10 cellular contexts compared by ENCODE assay signal in the genomic region with DNA sequence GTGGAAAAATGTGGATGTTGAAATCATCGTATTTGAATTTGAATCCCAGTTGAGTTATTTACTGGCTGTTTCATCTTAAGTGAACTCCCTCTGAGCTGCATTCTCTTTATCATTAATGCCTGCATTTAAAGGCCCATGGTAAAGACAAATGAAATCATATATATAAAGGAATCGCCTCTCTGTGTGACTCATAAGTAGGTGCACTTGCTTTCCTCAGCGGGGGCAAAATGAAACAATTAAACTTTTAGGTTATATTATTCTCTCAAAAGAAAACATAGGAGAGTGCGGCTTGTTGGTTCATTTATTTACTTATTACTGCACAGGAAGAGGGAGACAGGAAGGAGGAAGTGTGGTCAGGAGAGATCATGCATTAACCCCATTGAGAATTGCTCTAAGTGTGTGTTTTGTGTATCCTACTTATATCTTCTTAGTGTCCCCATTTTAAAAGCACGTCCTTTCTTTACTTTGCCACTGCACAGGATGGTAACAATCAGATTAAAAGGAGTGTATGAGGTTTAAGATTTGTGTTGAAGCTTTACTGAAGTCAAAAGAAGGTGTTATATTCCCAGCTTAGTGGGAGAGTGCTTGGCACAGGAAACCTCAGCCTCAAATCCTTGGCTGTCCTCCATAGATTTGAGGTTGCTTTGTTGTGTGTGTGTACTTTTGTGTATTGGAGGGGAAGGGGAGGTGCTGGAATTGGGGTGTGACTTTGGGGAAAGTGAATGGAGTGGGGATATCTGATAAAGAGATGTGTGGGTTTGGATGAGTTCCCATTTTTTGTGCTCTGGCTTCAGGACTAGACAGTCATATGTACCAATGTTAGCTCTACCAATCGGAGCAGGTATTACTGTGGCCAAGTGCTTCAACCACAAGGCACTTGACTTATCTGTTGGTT.
DNase-seq lines count a peak whose midpoint lies in the region; ATAC-seq and TF ChIP-seq lines count a peak whose summit lies in the region.
"Had no signal": no experiment of that assay in that cellular context is flagged by ENCODE, and none has a peak within 500 bp of the region (broad histone marks: within the 10 kb centered on the region; RNA-seq: fewer than 3 reads in every experiment).

No MANE protein-coding gene starts in this region.

- H3K4me1 Mint-ChIP-seq in naive B cell: peaks cover 7 to 38% (median 28%) of the 10 kb centered on the region in 3 donors

- peaks cover 6 to 18% (median 13%) of the 10 kb centered on the region in 7 donors for H3K9me3 Mint-ChIP-seq in naive B cell

- no peak for ATAC-seq in naive B cell (ENCODE audit: low read depth in 2 of 2)

- H3K27me3 Mint-ChIP-seq in naive B cell: peaks cover 0 to 4% (median 0%) of the 10 kb centered on the region in 3 donors

- no peak for TF ChIP-seq CTCF in NB4 (IDR thresholded peaks at IDR 0.05; ENCODE audit: low read depth, low read length)

- peak; percentile 31 for DNase-seq in DMS153 (lab: John Stamatoyannopoulos, UW)
- DNase-seq in DMS153 treated with DMSO at 0.1 percent for 48 hours (lab: John Stamatoyannopoulos, UW; ENCODE audit: unreplicated experiment): no peak
- peak; percentile 22 for DNase-seq in NB4 (ENCODE audit: low read depth)
- peak; percentile 95 for DNase-seq in amniotic epithelial cell (ENCODE audit: low read depth)
- no peak for DNase-seq in naive B cell
- no peak for DNase-seq in middle frontal gyrus (ENCODE audit: extremely low spot score, low spot score)
- DNase-seq in NCI-H1417 treated with DMSO at 0.1 percent for 48 hours (lab: John Stamatoyannopoulos, UW): no peak
- DNase-seq in SIG-M5 treated with dmso at 0.1 percent for 504 hours (lab: John Stamatoyannopoulos, UW; ENCODE audit: unreplicated experiment): no peak
- DNase-seq: GDM1, T1000 had no signal

- H3K4me3 ChIP-seq in NB4 (ENCODE audit: low read depth, low read length): no peak overlapping the region

- H3K36me3 Mint-ChIP-seq in naive B cell: no peaks in the 10 kb centered on the region

- TF ChIP-seq POLR2A in NB4 (IDR thresholded peaks at IDR 0.05; ENCODE audit: extremely low read depth, insufficient read length): no peak

- peak overlapping the region in 3 of 6 donors; percentile 9 to 64 (median 26) for H3K27ac Mint-ChIP-seq in naive B cell

- H3K4me3 Mint-ChIP-seq in naive B cell: peak overlapping the region in 7 of 8 donors; percentile 25 to 78 (median 53)

Comparison
In these comparisons a context has a peak if more than half of its experiments do, and no peak if none do; other contexts are left out.
1. DNase-seq: peak in DMS153 (single experiment), NB4 (single experiment) and amniotic epithelial cell (single experiment); none in DMS153 treated with DMSO at 0.1 percent for 48 hours (single experiment), naive B cell (single experiment), middle frontal gyrus (single experiment), NCI-H1417 treated with DMSO at 0.1 percent for 48 hours (single experiment) and SIG-M5 treated with dmso at 0.1 percent for 504 hours (single experiment).